In genomic region chr9:127123239-127123935, GRCh38 we compare ENCODE assay signal across 8 cellular contexts. TPM values are rescaled to one million over a fixed set of nuclear protein-coding genes. Genes with fewer than 3 reads are reported as not detected.
A peak's percentile ranks its signal among the peaks of the same experiment; 100 is the strongest.
DNase-seq lines count a peak whose midpoint lies in the region; ATAC-seq, FAIRE-seq and TF ChIP-seq lines count a peak whose summit lies in the region.

No MANE protein-coding gene starts in this region.

- ATAC-seq in GM19328 (IDR thresholded peaks at IDR 0.05; ENCODE audit: unreplicated experiment) (no peak), GM19397 (IDR thresholded peaks at IDR 0.05; ENCODE audit: unreplicated experiment) (no peak)

- H3K4me2 ChIP-seq in BLaER1 treated with 17β-estradiol and CSF1 and Interleukin-3, amounts not matched to agents 10 nM and 100 nM = peak overlapping the region; percentile 81 to 100 (median 95)
- H3K4me2 ChIP-seq in fibroblast of lung (ENCODE audit: extremely low read depth, insufficient read depth, low read length) = peak overlapping the region; percentile 77

- H3K9ac ChIP-seq in BLaER1 treated with 17β-estradiol and CSF1 and Interleukin-3, amounts not matched to agents 10 nM and 100 nM = peak overlapping the region in 9 of 11 experiments; percentile 54 to 87 (median 77); a peak in 14 of 22 replicates
- H3K9ac ChIP-seq in fibroblast of lung (ENCODE audit: insufficient read depth, low read length) = peak overlapping the region; percentile 99

- 0 out of 22 replicates have a peak, but pooled peaks cover 0 to 7% (median 0%) of the 10 kb centered on the region in 11 experiments for H3K36me3 ChIP-seq in BLaER1 treated with 17β-estradiol and CSF1 and Interleukin-3, amounts not matched to agents 10 nM and 100 nM
- H3K36me3 ChIP-seq in fibroblast of lung (ENCODE audit: control insufficient read depth, insufficient read depth, low read length) = peaks cover 2% of the 10 kb centered on the region
- H3K36me3 ChIP-seq in neuron (ENCODE audit: insufficient read depth, low read length) = no peaks in the 10 kb centered on the region

- H3K27ac ChIP-seq in BLaER1 treated with 17β-estradiol and CSF1 and Interleukin-3, amounts not matched to agents 10 nM and 100 nM = peak overlapping the region in 8 of 11 experiments; percentile 63 to 84 (median 73); a peak in 15 of 22 replicates
- H3K27ac ChIP-seq in fibroblast of lung (ENCODE audit: insufficient read depth, low read length) = peak overlapping the region; percentile 89

- peaks cover 24% of the 10 kb centered on the region for H3K79me2 ChIP-seq in fibroblast of lung (ENCODE audit: control insufficient read depth, insufficient read depth, low read length)

- peaks cover 20 to 72% (median 70%) of the 10 kb centered on the region in 10 experiments for H3K4me1 ChIP-seq in BLaER1 treated with 17β-estradiol and CSF1 and Interleukin-3, amounts not matched to agents 10 nM and 100 nM
- H3K4me1 ChIP-seq in fibroblast of lung (ENCODE audit: control insufficient read depth, extremely low read depth, insufficient read depth, low read length) = peaks cover 25% of the 10 kb centered on the region
- peaks cover 21% of the 10 kb centered on the region for H3K4me1 ChIP-seq in neuron (ENCODE audit: insufficient read depth, low read length)

- no peaks in the 10 kb centered on the region for H3K9me3 ChIP-seq in BLaER1 treated with 17β-estradiol and CSF1 and Interleukin-3, amounts not matched to agents 10 nM and 100 nM (replicated peaks in 1 of 11)
- H3K9me3 ChIP-seq in fibroblast of lung (ENCODE audit: control insufficient read depth, insufficient read depth, low read depth, low read length) = no peaks in the 10 kb centered on the region
- H3K9me3 ChIP-seq in neuron (ENCODE audit: low read length) = no peaks in the 10 kb centered on the region

- peaks cover 0 to 61% (median 0%) of the 10 kb centered on the region in 11 experiments; a peak in 6 of 22 replicates for H3K27me3 ChIP-seq in BLaER1 treated with 17β-estradiol and CSF1 and Interleukin-3, amounts not matched to agents 10 nM and 100 nM
- no peaks in the 10 kb centered on the region for H3K27me3 ChIP-seq in fibroblast of lung (ENCODE audit: control insufficient read depth, insufficient read depth, low read length)
- no peaks in the 10 kb centered on the region for H3K27me3 ChIP-seq in neuron (ENCODE audit: insufficient read depth, low read length)

- TF ChIP-seq CTCF in fibroblast of lung (conservative IDR thresholded peaks at IDR 0.05 in 1 of 2, IDR thresholded peaks at IDR 0.05 in 1 of 2; ENCODE audit: low read depth in 1 of 2, low read length in 2 of 2) = peak in 1 of 2 donors; percentile 2

- no peak for FAIRE-seq in HTR-8/SVneo (lab: Jason Lieb, UNC)

- peak; percentile 9 for DNase-seq in NCI-H526 treated with DMSO at 0.1 percent for 48 hours (lab: John Stamatoyannopoulos, UW)
- no peak for DNase-seq in fibroblast of lung (ENCODE audit: low read depth in 2 of 2)
- no peak for DNase-seq in HTR-8/SVneo (ENCODE audit: insufficient read length, low spot score)
- no peak for DNase-seq in NCI-H2196 (lab: John Stamatoyannopoulos, UW; ENCODE audit: unreplicated experiment)

- H2AFZ ChIP-seq in fibroblast of lung (ENCODE audit: low read length) (peak overlapping the region; percentile 29), neuron (ENCODE audit: low read depth, low read length) (peak overlapping the region; percentile 43)

- H4K20me1 ChIP-seq in BLaER1 treated with 17β-estradiol and CSF1 and Interleukin-3, amounts not matched to agents 10 nM and 100 nM = peaks cover 0 to 26% (median 0%) of the 10 kb centered on the region in 11 experiments; a peak in 4 of 22 replicates
- no peaks in the 10 kb centered on the region for H4K20me1 ChIP-seq in fibroblast of lung (ENCODE audit: control insufficient read depth, extremely low read depth, insufficient read depth, low read length)

- peak overlapping the region in 8 of 10 experiments; percentile 12 to 69 (median 65); a peak in 10 of 20 replicates for H3K4me3 ChIP-seq in BLaER1 treated with 17β-estradiol and CSF1 and Interleukin-3, amounts not matched to agents 10 nM and 100 nM
- peak overlapping the region in 3 of 4 experiments; percentile 9 to 39 (median 24) for H3K4me3 ChIP-seq in fibroblast of lung (replicated peaks in 1 of 4; ENCODE audit: control extremely low read depth in 1 of 4, insufficient read depth in 1 of 4, low read depth in 3 of 4, low read length in 4 of 4)
- peak overlapping the region; percentile 65 for H3K4me3 ChIP-seq in neuron (ENCODE audit: low read length)

RNA-seq across cellular contexts. Expression of gene ANGPTL2, which starts 1.0 kb away (rescaled TPM):
- total RNA-seq in fibroblast of lung = 108 and 163 TPM in 2 replicates
- 56.9 and 128 TPM in 2 replicates for polyA plus RNA-seq in fibroblast of lung
- polyA plus RNA-seq in fibroblast of lung (2012) = 57.6 and 130 TPM in 2 replicates
- 60.0 and 118 TPM in 2 replicates for polyA minus RNA-seq in fibroblast of lung (ENCODE audit: low replicate concordance)
